ENCODE assay signal across 21 cellular contexts in the genomic region with DNA sequence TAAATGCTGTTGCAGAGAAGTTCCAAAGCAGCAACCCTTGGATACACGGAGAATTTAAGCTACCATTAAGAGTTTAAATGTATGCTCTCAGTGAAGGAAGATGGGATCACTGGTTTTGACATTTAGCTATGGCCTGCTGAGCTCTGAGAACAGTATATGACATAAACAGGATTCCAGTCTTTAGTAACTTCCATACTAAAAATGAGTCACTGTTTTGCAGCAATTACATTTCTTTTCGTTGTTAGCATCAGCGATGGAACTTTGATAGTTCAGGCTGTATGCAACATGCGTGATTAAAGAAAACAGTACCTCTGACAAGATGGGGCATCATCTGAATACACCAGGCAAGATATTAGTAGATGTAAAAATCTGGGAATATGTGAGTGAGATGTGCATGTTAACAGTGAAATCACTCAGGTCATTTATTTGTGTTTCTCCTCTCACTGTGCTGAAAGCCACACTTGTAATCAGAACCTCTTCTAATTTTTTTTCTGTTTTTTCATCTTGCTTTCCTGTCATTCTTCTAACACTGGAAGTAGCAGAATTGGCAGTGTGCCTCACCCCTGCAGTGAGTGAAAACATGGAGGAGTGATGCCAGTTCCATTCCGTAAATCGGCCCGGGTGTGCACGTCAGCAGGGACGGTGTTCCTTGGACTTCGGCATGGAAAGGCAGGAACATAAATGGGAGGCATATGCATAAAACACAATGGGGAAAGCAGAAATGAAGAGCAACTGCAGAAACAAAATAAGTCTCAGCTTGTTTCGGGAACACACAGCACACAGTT.
DNase-seq lines count a peak whose midpoint lies in the region; ATAC-seq and TF ChIP-seq lines count a peak whose summit lies in the region.
"Had no signal": no experiment of that assay in that cellular context is flagged by ENCODE, and none has a peak within 500 bp of the region (broad histone marks: within the 10 kb centered on the region; RNA-seq: fewer than 3 reads in every experiment).

No MANE protein-coding gene starts in this region.

- H3K27ac ChIP-seq in SJCRH30: no peak overlapping the region
- no peak overlapping the region for H3K27ac ChIP-seq in RWPE1
- H3K27ac ChIP-seq: 22Rv1, HL-60 had no signal

- no peaks in the 10 kb centered on the region for H3K9me3 ChIP-seq in SJCRH30 (replicated peaks)
- H3K9me3 ChIP-seq: HAP-1 had no signal

- peak overlapping the region; percentile 7 for H3K4me3 ChIP-seq in choroid plexus epithelial cell (ENCODE audit: low read depth, low read length)
- no peak overlapping the region for H3K4me3 ChIP-seq in SJCRH30
- H3K4me3 ChIP-seq: HAP-1 had no signal

- TF ChIP-seq CTCF in choroid plexus epithelial cell (conservative IDR thresholded peaks at IDR 0.05; ENCODE audit: low read depth, low read length) (no peak), RWPE1 (conservative IDR thresholded peaks at IDR 0.05; ENCODE audit: low read depth) (no peak)

- no peaks in the 10 kb centered on the region for H3K4me1 ChIP-seq in SJCRH30
- H3K4me1 ChIP-seq: HAP-1 had no signal

- DNase-seq in NCI-H345 (lab: John Stamatoyannopoulos, UW) (peak; percentile 37), NCI-H345 treated with DMSO at 0.1 percent for 48 hours (lab: John Stamatoyannopoulos, UW; ENCODE audit: unreplicated experiment) (no peak), choroid plexus epithelial cell (ENCODE audit: low read depth) (peak; percentile 79), middle frontal gyrus (ENCODE audit: extremely low spot score, low spot score) (peak; percentile 16), SJCRH30 (no peak), HuH-7.5 (ENCODE audit: low spot score) (no peak), RWPE1 (ENCODE audit: low spot score) (no peak)
- DNase-seq: AML-193, DMS 273 treated with DMSO at 0.1 percent for 48 hours, DND-41, Karpas-422, NCI-H1048, NCI-H1436, NCI-H1930, NCI-H510A treated with DMSO at 0.1 percent for 48 hours, NCI-H82, PC-3 had no signal

- POLR2A ChIA-PET in RWPE1 (lab: Yijun Ruan, JAX; ENCODE audit: low non-redundant PET): no interaction called here

- H3K36me3 ChIP-seq in SJCRH30: no peaks in the 10 kb centered on the region
- H3K36me3 ChIP-seq: HAP-1 had no signal

- CTCF ChIA-PET in RWPE1 (lab: Yijun Ruan, JAX): no interaction called here

- ATAC-seq in HG03025 (IDR thresholded peaks at IDR 0.05; ENCODE audit: low FRiP score, unreplicated experiment): no peak
- ATAC-seq: PC-3 had no signal

- no peaks in the 10 kb centered on the region for H3K27me3 ChIP-seq in SJCRH30

Comparison
In these comparisons a context has a peak if more than half of its experiments do, and no peak if none do; other contexts are left out.
1. DNase-seq: peak in NCI-H345 (single experiment), choroid plexus epithelial cell (single experiment) and middle frontal gyrus (single experiment); none in NCI-H345 treated with DMSO at 0.1 percent for 48 hours (single experiment), SJCRH30 (0 of 2), HuH-7.5 (single experiment) and RWPE1 (single experiment).